In genomic region chrY:2937149-2937548, GRCh38 we compare ENCODE assay signal across 1 cellular context.
TF ChIP-seq lines count a peak whose summit lies in the region.

No MANE protein-coding gene starts in this region.

TF ChIP-seq in GM23338, 12 proteins besides CTCF, POLR2A, EP300 and RAD21 (continued from another document):
- TF ChIP-seq ZNF462 (CRISPR knock-in tag; IDR thresholded peaks at IDR 0.05) = no peak
- TF ChIP-seq ZNF114 (CRISPR knock-in tag; IDR thresholded peaks at IDR 0.05) = no peak
- TF ChIP-seq REST (IDR thresholded peaks at IDR 0.05; ENCODE audit: unreplicated experiment) = no peak
TF ChIP-seq in GM23338: peak in this region for 0.
